ENCODE assay signal across 8 cellular contexts in genomic region chr17:1492249-1493206, GRCh38. TPM values are rescaled to one million over a fixed set of nuclear protein-coding genes. Genes with fewer than 3 reads are reported as not detected.
A peak's percentile ranks its signal among the peaks of the same experiment; 100 is the strongest.
DNase-seq lines count a peak whose midpoint lies in the region; ATAC-seq, FAIRE-seq and TF ChIP-seq lines count a peak whose summit lies in the region.

Gene MYO1C (minus strand): TSS chr17:1492686. CDS start chr17:1492487, 199 bp downstream.

- H3K9me3 ChIP-seq in CD8-positive, alpha-beta T cell (ENCODE audit: low read length): no peaks in the 10 kb centered on the region
- H3K9me3 ChIP-seq in RWPE2 (ENCODE audit: severe bottlenecking): no peaks in the 10 kb centered on the region
- no peaks in the 10 kb centered on the region for H3K9me3 ChIP-seq in esophagus muscularis mucosa

- CTCF ChIA-PET in CD8-positive, alpha-beta T cell (lab: Charles Lee): interaction anchor here (0.6 to 2.2 kb wide), 3 partner anchors 12 to 128 kb away, joined by 3 to 6 read pairs (median 3); no protein-coding TSS in a partner anchor

- H3K4me3 Mint-ChIP-seq in CD8-positive, alpha-beta T cell: peak within 1 kb of the TSS; percentile 83
- H3K4me3 Mint-ChIP-seq in nephron progenitor cell: peak within 1 kb of the TSS; percentile 83

- H3K27me3 ChIP-seq in CD8-positive, alpha-beta T cell (ENCODE audit: insufficient read depth, low read length): no peaks in the 10 kb centered on the region
- H3K27me3 ChIP-seq in RWPE2 (ENCODE audit: insufficient read depth, poor library complexity, severe bottlenecking) (no peaks in the 10 kb centered on the region), esophagus muscularis mucosa (no peaks in the 10 kb centered on the region)

- H3K4me1 ChIP-seq in CD8-positive, alpha-beta T cell (ENCODE audit: insufficient read depth, low read length): peaks cover 25% of the 10 kb centered on the region
- H3K4me1 ChIP-seq in RWPE2 (ENCODE audit: insufficient read depth, poor library complexity, severe bottlenecking) (peaks cover 8% of the 10 kb centered on the region), esophagus muscularis mucosa (peaks cover 77 to 90% (median 87%) of the 10 kb centered on the region in 4 donors)

- peaks cover 20% of the 10 kb centered on the region for H3K36me3 Mint-ChIP-seq in CD8-positive, alpha-beta T cell
- H3K36me3 Mint-ChIP-seq in nephron progenitor cell (ENCODE audit: low read depth): no peaks in the 10 kb centered on the region

- H3K27ac ChIP-seq in CD8-positive, alpha-beta T cell (ENCODE audit: low read depth, low read length): no peak within 1 kb of the TSS
- H3K27ac ChIP-seq in RWPE2 (ENCODE audit: poor library complexity, severe bottlenecking) (peak within 1 kb of the TSS; percentile 93), esophagus muscularis mucosa (replicated peaks in 1 of 4) (peak within 1 kb of the TSS; percentile 96 to 99 (median 97))

- WGBS in esophagus muscularis mucosa: 70% methylated on average over 21 of the region's 35 CpGs

- no peak for FAIRE-seq in GM12892 (lab: Jason Lieb, UNC)

- no peak for TF ChIP-seq CTCF in CD8-positive, alpha-beta T cell (IDR thresholded peaks at IDR 0.05)
- no peak for TF ChIP-seq CTCF in RWPE2 (IDR thresholded peaks at IDR 0.05; ENCODE audit: poor library complexity, severe bottlenecking)
- TF ChIP-seq CTCF in esophagus muscularis mucosa (IDR thresholded peaks at IDR 0.05): no peak
- no peak for TF ChIP-seq CTCF in nephron progenitor cell (IDR thresholded peaks at IDR 0.05)

- TF ChIP-seq POLR2A in esophagus muscularis mucosa (IDR thresholded peaks at IDR 0.05; ENCODE audit: low read depth) (no peak), GM12892 (IDR thresholded peaks at IDR 0.05; ENCODE audit: low read depth, low read length) (no peak)

- no peak for DNase-seq in CD8-positive, alpha-beta T cell
- DNase-seq in RWPE2 (ENCODE audit: low spot score): no peak
- no peak for DNase-seq in esophagus muscularis mucosa (ENCODE audit: extremely low spot score)
- DNase-seq in nephron progenitor cell: no peak
- DNase-seq in GM19240 (ENCODE audit: insufficient read length, low spot score): no peak
- DNase-seq in GM12892 (ENCODE audit: insufficient read length): no peak

- H3K27ac Mint-ChIP-seq in CD8-positive, alpha-beta T cell: peak within 1 kb of the TSS; percentile 52
- H3K27ac Mint-ChIP-seq in nephron progenitor cell: no peak within 1 kb of the TSS

- no peaks in the 10 kb centered on the region for H3K36me3 ChIP-seq in CD8-positive, alpha-beta T cell (ENCODE audit: insufficient read depth, low read length)
- no peaks in the 10 kb centered on the region for H3K36me3 ChIP-seq in RWPE2 (ENCODE audit: low read depth)
- H3K36me3 ChIP-seq in esophagus muscularis mucosa: peaks cover 14 to 35% (median 26%) of the 10 kb centered on the region in 4 donors

- peak within 1 kb of the TSS; percentile 30 for H3K4me3 ChIP-seq in CD8-positive, alpha-beta T cell (ENCODE audit: low read depth, low read length)
- H3K4me3 ChIP-seq in RWPE2 (ENCODE audit: severe bottlenecking) (peak within 1 kb of the TSS; percentile 86), esophagus muscularis mucosa (peak within 1 kb of the TSS; percentile 70 to 89 (median 79))

- H3K27me3 Mint-ChIP-seq in CD8-positive, alpha-beta T cell (ENCODE audit: low read depth): no peaks in the 10 kb centered on the region
- peaks cover 27% of the 10 kb centered on the region for H3K27me3 Mint-ChIP-seq in nephron progenitor cell (ENCODE audit: low read depth, poor library complexity)

- no peaks in the 10 kb centered on the region for H3K9me3 Mint-ChIP-seq in CD8-positive, alpha-beta T cell
- H3K9me3 Mint-ChIP-seq in nephron progenitor cell: no peaks in the 10 kb centered on the region

- H3K4me1 Mint-ChIP-seq in CD8-positive, alpha-beta T cell (ENCODE audit: low read depth): peaks cover 23% of the 10 kb centered on the region
- peaks cover 49% of the 10 kb centered on the region for H3K4me1 Mint-ChIP-seq in nephron progenitor cell

- POLR2A ChIA-PET in CD8-positive, alpha-beta T cell (lab: Charles Lee): interaction anchor here (1.2 to 2.0 kb wide), 2 partner anchors 13 to 23 kb away, joined by 5 to 16 read pairs; partner anchors contain the start of gene INPP5K

- intact Hi-C loops in CD8-positive, alpha-beta T cell (cut with DNase I, micrococcal nuclease): no loop called here
- intact Hi-C loops in esophagus muscularis mucosa (cut with DNase I): no loop called here

- TF ChIP-seq EP300 in esophagus muscularis mucosa (IDR thresholded peaks at IDR 0.05): no peak

- no peak for ATAC-seq in CD8-positive, alpha-beta T cell
- ATAC-seq in RWPE2 (ENCODE audit: low read depth): no peak
- no peak for ATAC-seq in GM19467 (IDR thresholded peaks at IDR 0.05; ENCODE audit: unreplicated experiment)
- ATAC-seq in GM18519 (IDR thresholded peaks at IDR 0.05; ENCODE audit: low FRiP score, unreplicated experiment): no peak

RNA-seq across cellular contexts. Expression of gene MYO1C, which starts in this region (rescaled TPM):
- 10 to 100 TPM in 1 of 2 experiments, 1 to 10 TPM in 1; 9.1 to 11.4 TPM for total RNA-seq in CD8-positive, alpha-beta T cell
- 100 to 1,000 TPM; 248 to 444 (median 347) TPM for total RNA-seq in esophagus muscularis mucosa
- polyA plus RNA-seq in GM12892 (2012; ENCODE audit: missing spikeins): 38.4 TPM

Comparison
In these comparisons a context has a peak if more than half of its experiments do, and no peak if none do; other contexts are left out.
1. RNA of gene MYO1C (total RNA-seq): 248 to 444 TPM in esophagus muscularis mucosa; 9.1 to 11.4 TPM in CD8-positive, alpha-beta T cell; every median in the first group is over 10 times any median in the second.
2. H3K4me3 ChIP-seq: peak in every context shown above with its lines; median percentile 86 in RWPE2; 79 in esophagus muscularis mucosa; 30 in CD8-positive, alpha-beta T cell.